In the genomic region with DNA sequence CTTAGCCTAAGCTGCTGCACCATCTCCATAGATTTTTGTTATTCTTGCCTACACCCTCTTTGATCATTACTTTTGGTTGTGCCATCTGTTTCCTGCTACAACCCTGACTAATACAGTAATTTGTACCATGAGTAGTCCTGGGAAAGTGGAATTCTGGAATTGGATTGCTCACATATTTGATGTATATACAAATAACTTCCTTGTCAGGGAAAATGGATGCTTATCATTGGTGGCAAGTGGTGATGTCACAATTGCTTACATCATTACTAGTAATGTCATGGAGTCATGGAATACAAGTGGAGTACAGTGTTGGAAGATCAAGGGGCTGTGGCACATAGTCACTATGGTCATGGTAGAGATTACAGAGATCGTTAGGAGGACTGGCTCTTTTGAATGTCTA, we compare ENCODE assay signal across 23 cellular contexts. TPM values are rescaled to one million over a fixed set of nuclear protein-coding genes. Genes with fewer than 3 reads are reported as not detected.
DNase-seq lines count a peak whose midpoint lies in the region; ATAC-seq and TF ChIP-seq lines count a peak whose summit lies in the region.
"Had no signal": no experiment of that assay in that cellular context is flagged by ENCODE, and none has a peak within 500 bp of the region (broad histone marks: within the 10 kb centered on the region; RNA-seq: fewer than 3 reads in every experiment).

No MANE protein-coding gene starts in this region.

- H3K27me3 ChIP-seq in gastroesophageal sphincter: no peaks in the 10 kb centered on the region
- H3K27me3 ChIP-seq: esophagus squamous epithelium, right atrium auricular region, transverse colon had no signal

- peaks cover 0 to 28% of the 10 kb centered on the region in 2 donors for H3K36me3 ChIP-seq in gastroesophageal sphincter

- TF ChIP-seq POLR2A in gastroesophageal sphincter (IDR thresholded peaks at IDR 0.05): no peak

- TF ChIP-seq EP300 in gastroesophageal sphincter (IDR thresholded peaks at IDR 0.05): no peak

- ATAC-seq in GM18519 (IDR thresholded peaks at IDR 0.05; ENCODE audit: low FRiP score, unreplicated experiment) (no peak), GM21723 (IDR thresholded peaks at IDR 0.05; ENCODE audit: unreplicated experiment) (no peak), gastroesophageal sphincter (no peak)
- ATAC-seq: activated CD8-positive, alpha-beta memory T cell treated with anti-CD3 and anti-CD28 coated beads, Interleukin-2, amount 10 ng/mL, durations not matched to agents 7 days and 5 days; activated T-helper 17 cell treated with anti-CD3 and anti-CD28 coated beads, Interleukin-2, amount 50 U/mL, for 72 hours had no signal

- H3K4me1 ChIP-seq in gastroesophageal sphincter: no peaks in the 10 kb centered on the region
- H3K4me1 ChIP-seq: esophagus squamous epithelium, right atrium auricular region had no signal

- 75 to 100% methylated on average over 1 of the region's 1 CpG for WGBS in gastroesophageal sphincter (ENCODE audit: low coverage in 1 of 2), 2 donors

- DNase-seq in EH (ENCODE audit: low read depth) (peak; percentile 69), HT1080 (ENCODE audit: low read depth) (peak; percentile 59), choroid plexus epithelial cell (ENCODE audit: low read depth) (peak; percentile 14), kidney tubule cell (ENCODE audit: low spot score) (peak; percentile 59)
- no peak for DNase-seq in activated T-cell treated with anti-CD3 and anti-CD28 coated beads, Interleukin-2, amount 50 U/mL, for 1 hour
- DNase-seq: activated CD4-positive, alpha-beta T cell treated with anti-CD3 and anti-CD28 coated beads for 48 hours; activated CD8-positive, alpha-beta memory T cell treated with anti-CD3 and anti-CD28 coated beads, Interleukin-2, amount 10 ng/mL, durations not matched to agents 7 days and 5 days; activated naive CD8-positive, alpha-beta T cell treated with anti-CD3 and anti-CD28 coated beads, Interleukin-2, amount 10 ng/mL, durations not matched to agents 7 days and 5 days; Caco-2; effector CD8-positive, alpha-beta T cell; esophagus squamous epithelium; hypothalamus; NCI-H1417 treated with DMSO at 0.1 percent for 48 hours; NCI-H2171; SHP77; stimulated activated naive CD4-positive, alpha-beta T cell treated with Interleukin-2 at 50 U/mL for 16 hours; T-helper 1 cell; transverse colon had no signal

- no peak for TF ChIP-seq CTCF in choroid plexus epithelial cell (conservative IDR thresholded peaks at IDR 0.05; ENCODE audit: low read depth, low read length)
- TF ChIP-seq CTCF in gastroesophageal sphincter (IDR thresholded peaks at IDR 0.05): no peak

- no peaks in the 10 kb centered on the region for H3K9me3 ChIP-seq in gastroesophageal sphincter
- H3K9me3 ChIP-seq: Caco-2, esophagus squamous epithelium, right atrium auricular region, transverse colon had no signal

- H3K4me3 ChIP-seq in choroid plexus epithelial cell (ENCODE audit: low read depth, low read length): no peak overlapping the region
- no peak overlapping the region for H3K4me3 ChIP-seq in gastroesophageal sphincter
- H3K4me3 ChIP-seq: esophagus squamous epithelium, right atrium auricular region, transverse colon had no signal

- no peak overlapping the region for H3K27ac ChIP-seq in gastroesophageal sphincter
- H3K27ac ChIP-seq: esophagus squamous epithelium, right atrium auricular region, transverse colon had no signal

RNA-seq across cellular contexts. Expression of gene AASDHPPT, which starts 24.3 kb away (rescaled TPM):
- total RNA-seq in HT1080 (2014; rRNA removed; shearing (Covaris generic)): 83.9 and 87.4 TPM in 2 replicates
- 62.1 and 71.8 TPM in 2 replicates for polyA plus RNA-seq in HT1080 (2015; cell fraction: cytosol; rRNA removed)
- 48.8 and 48.9 TPM in 2 replicates for polyA plus RNA-seq in HT1080 (2015; cell fraction: nucleus; rRNA removed)
- 10 to 100 TPM; 24.6 to 27.6 (median 25.0) TPM for total RNA-seq in gastroesophageal sphincter

RNA-seq across cellular contexts. Expression of gene KBTBD3, which starts 24.6 kb away (rescaled TPM):
- 4.2 and 4.5 TPM in 2 replicates for total RNA-seq in HT1080 (2014; rRNA removed; shearing (Covaris generic))
- polyA plus RNA-seq in HT1080 (2015; cell fraction: cytosol; rRNA removed): 1.9 TPM in 2 replicates
- 2.6 and 3.8 TPM in 2 replicates for polyA plus RNA-seq in HT1080 (2015; cell fraction: nucleus; rRNA removed)
- total RNA-seq in gastroesophageal sphincter: 10 to 100 TPM in 1 of 4 donors, 1 to 10 TPM in 3; 6.6 to 16.5 (median 7.9) TPM
